In the genomic region with DNA sequence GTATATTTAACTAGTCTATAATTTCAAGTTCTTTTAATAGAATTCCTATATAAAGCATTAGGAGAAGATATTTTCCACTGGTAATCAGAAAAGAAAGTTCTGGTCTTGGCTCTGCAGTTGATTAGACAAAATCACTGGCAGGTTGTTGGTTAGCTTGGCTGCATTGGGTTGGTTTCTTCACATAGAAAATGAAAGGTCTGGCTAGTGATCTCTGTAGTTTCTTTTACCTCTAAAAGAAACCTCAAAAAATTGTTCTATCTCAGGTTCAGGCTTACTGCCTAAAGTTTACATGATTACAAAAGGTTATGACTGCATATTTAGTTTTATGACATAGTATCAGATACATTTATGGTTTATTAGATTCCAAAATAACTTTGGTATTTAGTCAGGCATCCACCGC, we compare ENCODE assay signal across 15 cellular contexts.
DNase-seq lines count a peak whose midpoint lies in the region; ATAC-seq and TF ChIP-seq lines count a peak whose summit lies in the region.
"Had no signal": no experiment of that assay in that cellular context is flagged by ENCODE, and none has a peak within 500 bp of the region (broad histone marks: within the 10 kb centered on the region; RNA-seq: fewer than 3 reads in every experiment).

No MANE protein-coding gene starts in this region.

- peaks cover 3% of the 10 kb centered on the region for H3K36me3 Mint-ChIP-seq in activated CD4-positive, alpha-beta memory T cell treated with anti-CD3 and anti-CD28 coated beads for 36 hours

- H3K4me1 Mint-ChIP-seq in activated CD4-positive, alpha-beta memory T cell treated with anti-CD3 and anti-CD28 coated beads for 36 hours (ENCODE audit: low read depth) = peaks cover 19% of the 10 kb centered on the region
- H3K4me1 Mint-ChIP-seq: activated B cell treated with CpG ODN at 0.5 μM for 24 hours, nephron had no signal

- ATAC-seq in GM18868 (IDR thresholded peaks at IDR 0.05; ENCODE audit: unreplicated experiment) (peak; percentile 58), GM21717 (IDR thresholded peaks at IDR 0.05; ENCODE audit: unreplicated experiment) (peak; percentile 75), HG03175 (IDR thresholded peaks at IDR 0.05; ENCODE audit: unreplicated experiment) (peak; percentile 55), right lobe of liver (no peak)

- H3K4me3 Mint-ChIP-seq in activated CD4-positive, alpha-beta memory T cell treated with anti-CD3 and anti-CD28 coated beads for 36 hours = no peak overlapping the region
- H3K4me3 Mint-ChIP-seq: activated B cell treated with CpG ODN at 0.5 μM for 24 hours; CD8-positive, alpha-beta memory T cell; nephron had no signal

- peaks cover 0 to 4% (median 0%) of the 10 kb centered on the region in 4 donors for H3K4me1 ChIP-seq in right lobe of liver

- no peak overlapping the region for H3K27ac ChIP-seq in right lobe of liver

- H3K4me3 ChIP-seq in right lobe of liver = no peak overlapping the region

- CTCF ChIA-PET in activated CD4-positive, alpha-beta memory T cell treated with anti-CD3 and anti-CD28 coated beads for 36 hours (lab: Charles Lee) = interaction anchor here (2.1 kb wide), 1 partner anchor 254 kb away, joined by 7 read pairs; no protein-coding TSS in a partner anchor

- DNase-seq in fibroblast of peridontal ligament (ENCODE audit: extremely low read depth) (peak; percentile 39), NCI-H748 (lab: John Stamatoyannopoulos, UW; ENCODE audit: unreplicated experiment) (no peak), right lobe of liver (no peak)
- no peak for DNase-seq in central memory CD4-positive, alpha-beta T cell
- DNase-seq in activated CD4-positive, alpha-beta memory T cell treated with anti-CD3 and anti-CD28 coated beads for 36 hours = no peak
- DNase-seq: activated B cell treated with CpG ODN at 0.5 μM for 24 hours; activated gamma-delta T cell; CD8-positive, alpha-beta memory T cell; NCI-H1105; NCI-H524 treated with DMSO at 0.1 percent for 48 hours; stimulated activated CD4-positive, alpha-beta T cell treated with anti-CD3 and anti-CD28 coated beads, Interleukin-12 subunit alpha, Interleukin-12 subunit beta, amount 100 ng/mL, for 4 hours had no signal

- intact Hi-C loops in right lobe of liver (cut with DNase I) = loop anchor here in 1 of 2 donors (5.0 kb wide), 1 partner anchor 86 kb away; no protein-coding TSS in a partner anchor
- intact Hi-C loops in activated CD4-positive, alpha-beta memory T cell treated with anti-CD3 and anti-CD28 coated beads for 36 hours (cut with micrococcal nuclease) = loop anchor here (2.0 kb wide), 5 partner anchors 29 to 267 kb away; partner anchors contain the start of gene HERC3

- no peaks in the 10 kb centered on the region for H3K27me3 ChIP-seq in right lobe of liver

- peaks cover 4% of the 10 kb centered on the region for H3K27me3 Mint-ChIP-seq in activated CD4-positive, alpha-beta memory T cell treated with anti-CD3 and anti-CD28 coated beads for 36 hours
- H3K27me3 Mint-ChIP-seq: activated B cell treated with CpG ODN at 0.5 μM for 24 hours; CD8-positive, alpha-beta memory T cell had no signal

- POLR2A ChIA-PET in activated CD4-positive, alpha-beta memory T cell treated with anti-CD3 and anti-CD28 coated beads for 36 hours (lab: Charles Lee) = no interaction called here

- no peaks in the 10 kb centered on the region for H3K36me3 ChIP-seq in right lobe of liver

- TF ChIP-seq POLR2A in right lobe of liver (IDR thresholded peaks at IDR 0.05) = no peak

- no peaks in the 10 kb centered on the region for H3K9me3 Mint-ChIP-seq in activated CD4-positive, alpha-beta memory T cell treated with anti-CD3 and anti-CD28 coated beads for 36 hours
- H3K9me3 Mint-ChIP-seq: activated B cell treated with CpG ODN at 0.5 μM for 24 hours; CD8-positive, alpha-beta memory T cell had no signal

- H3K27ac Mint-ChIP-seq in activated CD4-positive, alpha-beta memory T cell treated with anti-CD3 and anti-CD28 coated beads for 36 hours = no peak overlapping the region
- H3K27ac Mint-ChIP-seq: activated B cell treated with CpG ODN at 0.5 μM for 24 hours, nephron had no signal

- WGBS in right lobe of liver (ENCODE audit: insufficient coverage, low coverage, low lambda C conversion rate, missing lambda C conversion rate) = 100% methylated on average over 1 of the region's 1 CpG

- no peaks in the 10 kb centered on the region for H3K9me3 ChIP-seq in right lobe of liver

- no peak for TF ChIP-seq CTCF in right lobe of liver (IDR thresholded peaks at IDR 0.05)

Comparison
In these comparisons a context has a peak if more than half of its experiments do, and no peak if none do; other contexts are left out.
1. ATAC-seq: peak in GM18868 (single experiment), GM21717 (single experiment) and HG03175 (single experiment); none in right lobe of liver (0 of 4).